In genomic region chrY:15455978-15456890, GRCh38 we compare ENCODE assay signal across 10 cellular contexts.
DNase-seq lines count a peak whose midpoint lies in the region; ATAC-seq, FAIRE-seq and TF ChIP-seq lines count a peak whose summit lies in the region.
"Had no signal": no experiment of that assay in that cellular context is flagged by ENCODE, and none has a peak within 500 bp of the region (broad histone marks: within the 10 kb centered on the region; RNA-seq: fewer than 3 reads in every experiment).

No MANE protein-coding gene starts in this region.

- no peak for TF ChIP-seq POLR2A in endothelial cell of umbilical vein (IDR thresholded peaks at IDR 0.05; ENCODE audit: low read depth, low read length)

- intact Hi-C loops in activated B cell treated with CpG ODN at 0.5 μM for 24 hours (cut with micrococcal nuclease) = no loop called here
- intact Hi-C loops in endothelial cell of umbilical vein (cut with micrococcal nuclease) = no loop called here

- no peaks in the 10 kb centered on the region for H4K20me1 ChIP-seq in endothelial cell of umbilical vein (replicated peaks; ENCODE audit: control insufficient read depth, extremely low read depth, insufficient read depth, low read length)

- H3K4me1 Mint-ChIP-seq in activated B cell treated with CpG ODN at 0.5 μM for 24 hours (no peaks in the 10 kb centered on the region), endothelial cell (ENCODE audit: unreplicated experiment) (no peaks in the 10 kb centered on the region)

- H3K9me3 Mint-ChIP-seq in activated B cell treated with CpG ODN at 0.5 μM for 24 hours (no peaks in the 10 kb centered on the region), endothelial cell (ENCODE audit: unreplicated experiment) (no peaks in the 10 kb centered on the region)

- H3K79me2 ChIP-seq in endothelial cell of umbilical vein (ENCODE audit: control insufficient read depth, insufficient read depth, low read length) = no peaks in the 10 kb centered on the region

- no peaks in the 10 kb centered on the region for H3K4me1 ChIP-seq in endothelial cell of umbilical vein (ENCODE audit: control insufficient read depth, extremely low read depth, insufficient read depth, low read length)
- H3K4me1 ChIP-seq in HAP-1 = no peaks in the 10 kb centered on the region

- H3K4me2 ChIP-seq in endothelial cell of umbilical vein (ENCODE audit: insufficient read depth, low read length) = peak overlapping the region; percentile 17

- H3K4me3 ChIP-seq in endothelial cell of umbilical vein (replicated peaks in 1 of 3; ENCODE audit: insufficient read depth in 1 of 3, low read depth in 1 of 3, low read length in 3 of 3) = peak overlapping the region in 1 of 3 experiments; percentile 11
- H3K4me3 ChIP-seq in HAP-1 = no peak overlapping the region

- TF ChIP-seq CTCF in activated B cell treated with CpG ODN at 0.5 μM for 24 hours (IDR thresholded peaks at IDR 0.05) (no peak), endothelial cell of umbilical vein (IDR thresholded peaks at IDR 0.05; ENCODE audit: extremely low read depth in 1 of 2, insufficient read depth in 1 of 2, low read depth in 1 of 2, low read length in 2 of 2) (no peak), endothelial cell (IDR thresholded peaks at IDR 0.05; ENCODE audit: unreplicated experiment) (no peak)

- H3K27ac ChIP-seq in endothelial cell of umbilical vein (ENCODE audit: insufficient read depth, low read depth, low read length) = no peak overlapping the region

- CTCF ChIA-PET in activated B cell treated with CpG ODN at 0.5 μM for 24 hours (lab: Charles Lee) = no interaction called here
- CTCF ChIA-PET in endothelial cell of umbilical vein (lab: Charles Lee) = no interaction called here

- ATAC-seq in activated B cell treated with CpG ODN at 0.5 μM for 24 hours (ENCODE audit: low read depth) (peak; percentile 86), GM18498 (IDR thresholded peaks at IDR 0.05; ENCODE audit: unreplicated experiment) (no peak)

- DNase-seq in EH (ENCODE audit: low read depth) (peak; percentile 86), activated B cell treated with CpG ODN at 0.5 μM for 24 hours (peak; percentile 33), endothelial cell of umbilical vein (ENCODE audit: low read depth, low spot score) (peak; percentile 19), endothelial cell (ENCODE audit: low spot score) (no peak), D341Med (ENCODE audit: low spot score) (no peak), HAP-1 (ENCODE audit: low spot score in 2 of 2) (no peak)
- peak; percentile 73 for DNase-seq in stimulated activated CD4-positive, alpha-beta T cell treated with anti-CD3 and anti-CD28 coated beads, Interleukin-15, amount 100 ng/mL, for 24 hours
- DNase-seq: activated gamma-delta T cell treated with Interleukin-2 at 50 U/mL for 16 hours, NCI-H510A treated with DMSO at 0.1 percent for 48 hours had no signal

- POLR2A ChIA-PET in activated B cell treated with CpG ODN at 0.5 μM for 24 hours (lab: Charles Lee) (no interaction called here), endothelial cell of umbilical vein (lab: Charles Lee) (no interaction called here)

- H3K9ac ChIP-seq in endothelial cell of umbilical vein (replicated peaks; ENCODE audit: extremely low read depth, insufficient read depth, low read length) = no peak overlapping the region

- no peak for FAIRE-seq in endothelial cell of umbilical vein (lab: Jason Lieb, UNC)

- H3K9me1 ChIP-seq in endothelial cell of umbilical vein (replicated peaks; ENCODE audit: control insufficient read depth, extremely low read depth, insufficient read depth, low read length) = no peaks in the 10 kb centered on the region

- H3K36me3 Mint-ChIP-seq in activated B cell treated with CpG ODN at 0.5 μM for 24 hours (ENCODE audit: low read depth) (no peaks in the 10 kb centered on the region), endothelial cell (ENCODE audit: low read depth, unreplicated experiment) (peaks cover 3% of the 10 kb centered on the region)

- no peaks in the 10 kb centered on the region for H3K27me3 Mint-ChIP-seq in activated B cell treated with CpG ODN at 0.5 μM for 24 hours
- H3K27me3 Mint-ChIP-seq in endothelial cell (ENCODE audit: unreplicated experiment) = no peaks in the 10 kb centered on the region

- H3K27me3 ChIP-seq in endothelial cell of umbilical vein (ENCODE audit: control insufficient read depth in 2 of 2, insufficient read depth in 2 of 2, low read length in 2 of 2) = no peaks in the 10 kb centered on the region
- no peaks in the 10 kb centered on the region for H3K27me3 ChIP-seq in HAP-1 (ENCODE audit: low read depth)

- BruUV-seq in endothelial cell of umbilical vein (replicated peaks; lab: Mats Ljungman, UMichigan) = no TSS peak

- dilution Hi-C loops in endothelial cell of umbilical vein (cut with MboI; ENCODE audit: extremely low pct_ligation_motif_present, low sequenced_read_pairs) = no loop called here

- H3K9me3 ChIP-seq in endothelial cell of umbilical vein (replicated peaks; ENCODE audit: control insufficient read depth, insufficient read depth, low read length) (no peaks in the 10 kb centered on the region), HAP-1 (no peaks in the 10 kb centered on the region)

- peak overlapping the region; percentile 66 for H2AFZ ChIP-seq in endothelial cell of umbilical vein (ENCODE audit: low read depth, low read length)

- H3K4me3 Mint-ChIP-seq in activated B cell treated with CpG ODN at 0.5 μM for 24 hours = peak overlapping the region; percentile 28
- no peak overlapping the region for H3K4me3 Mint-ChIP-seq in endothelial cell (ENCODE audit: unreplicated experiment)

- H3K36me3 ChIP-seq in endothelial cell of umbilical vein (ENCODE audit: control insufficient read depth in 2 of 2, extremely low read depth in 1 of 2, insufficient read depth in 2 of 2, low read length in 2 of 2) (no peaks in the 10 kb centered on the region), HAP-1 (replicated peaks) (no peaks in the 10 kb centered on the region)

- in situ Hi-C loops in HAP-1 (cut with MboI; ENCODE audit: low sequenced_read_pairs) = no loop called here

- H3K27ac Mint-ChIP-seq in activated B cell treated with CpG ODN at 0.5 μM for 24 hours (no peak overlapping the region), endothelial cell (ENCODE audit: unreplicated experiment) (no peak overlapping the region)

TF ChIP-seq in endothelial cell of umbilical vein, 7 proteins besides CTCF, POLR2A, EP300 and RAD21:
- no peak for TF ChIP-seq POLR2AphosphoS5 (IDR thresholded peaks at IDR 0.05; ENCODE audit: insufficient read depth, low read depth, low read length)
- TF ChIP-seq MYC (IDR thresholded peaks at IDR 0.05; ENCODE audit: low read depth, low read length) = no peak
- no peak for TF ChIP-seq FOS (IDR thresholded peaks at IDR 0.05; ENCODE audit: borderline replicate concordance, insufficient read depth, low read length)
- TF ChIP-seq EZH2 (IDR thresholded peaks at IDR 0.05; ENCODE audit: borderline replicate concordance, low read depth, low read length, severe bottlenecking) = no peak
- TF ChIP-seq MAX (IDR thresholded peaks at IDR 0.05; ENCODE audit: insufficient read depth, insufficient read length) = no peak
- no peak for TF ChIP-seq JUN (IDR thresholded peaks at IDR 0.05; ENCODE audit: borderline replicate concordance, insufficient read depth, insufficient read length, low read depth)
- no peak for TF ChIP-seq GATA2 (IDR thresholded peaks at IDR 0.05; ENCODE audit: insufficient read depth, insufficient read length, low read depth, low read length)

Comparison
In these comparisons a context has a peak if more than half of its experiments do, and no peak if none do; other contexts are left out.
1. DNase-seq: peak in EH (single experiment), activated B cell treated with CpG ODN at 0.5 μM for 24 hours (single experiment), endothelial cell of umbilical vein (single experiment) and stimulated activated CD4-positive, alpha-beta T cell treated with anti-CD3 and anti-CD28 coated beads, Interleukin-15, amount 100 ng/mL, for 24 hours (single experiment); none in endothelial cell (single experiment), D341Med (single experiment) and HAP-1 (0 of 2).